ENCODE assay signal across 14 cellular contexts in the genomic region with DNA sequence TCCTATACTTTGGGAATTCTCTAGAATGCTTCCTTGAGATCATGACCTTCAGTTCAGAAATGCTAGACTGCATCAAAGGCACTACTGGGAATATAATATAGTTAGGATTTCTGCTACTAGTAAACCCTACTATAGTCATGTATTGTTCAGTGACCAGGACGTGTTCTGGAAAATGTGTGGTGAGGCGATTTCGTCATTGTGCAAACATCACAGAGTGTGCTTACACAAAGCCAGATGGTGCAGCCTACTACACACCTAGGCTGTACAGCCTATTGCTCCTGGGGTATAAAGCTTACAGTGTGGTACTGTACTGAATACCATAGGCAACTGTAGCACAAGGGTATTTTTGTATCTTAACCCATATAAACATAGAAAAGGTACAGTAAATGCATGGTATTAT.
"Had no signal": no experiment of that assay in that cellular context is flagged by ENCODE, and none has a peak within 500 bp of the region (broad histone marks: within the 10 kb centered on the region; RNA-seq: fewer than 3 reads in every experiment).

No MANE protein-coding gene starts in this region.

- DNase-seq: activated CD4-positive, alpha-beta T cell treated with anti-CD3 and anti-CD28 coated beads, Interleukin-2, amount 50 U/mL, for 4 hours; activated CD8-positive, alpha-beta memory T cell treated with anti-CD3 and anti-CD28 coated beads, Interleukin-2, amount 10 ng/mL, durations not matched to agents 7 days and 5 days; activated gamma-delta T cell; activated naive CD8-positive, alpha-beta T cell treated with anti-CD3 and anti-CD28 coated beads for 36 hours; activated T-cell treated with anti-CD3 and anti-CD28 coated beads, Interleukin-2, amount 50 U/mL, for 4 hours; brain microvascular endothelial cell; cerebellar nuclear complex; hippocampal formation; natural killer cell; nucleus accumbens; right cardiac atrium; small intestine; thyroid gland; uterus had no signal
